18 cellular contexts compared by ENCODE assay signal in genomic region chr6:134669531-134669930, GRCh38.
DNase-seq lines count a peak whose midpoint lies in the region; FAIRE-seq and TF ChIP-seq lines count a peak whose summit lies in the region.
"Had no signal": no experiment of that assay in that cellular context is flagged by ENCODE, and none has a peak within 500 bp of the region (broad histone marks: within the 10 kb centered on the region; RNA-seq: fewer than 3 reads in every experiment).

No MANE protein-coding gene starts in this region.

- H3K27ac ChIP-seq in endodermal cell (ENCODE audit: low read depth, low read length) (no peak overlapping the region), small intestine (ENCODE audit: low read depth in 1 of 2, low read length in 1 of 2) (no peak overlapping the region)
- H3K27ac ChIP-seq: BLaER1 treated with 17β-estradiol and CSF1 and Interleukin-3, amounts not matched to agents 10 nM and 100 nM had no signal

- H3K4me3 ChIP-seq in endodermal cell (ENCODE audit: low read length) = no peak overlapping the region
- H3K4me3 ChIP-seq in small intestine (ENCODE audit: low read depth in 1 of 2, low read length in 2 of 2) = no peak overlapping the region
- H3K4me3 ChIP-seq: BLaER1 treated with 17β-estradiol and CSF1 and Interleukin-3, amounts not matched to agents 10 nM and 100 nM had no signal

- peak; percentile 8 for TF ChIP-seq CTCF in endodermal cell (conservative IDR thresholded peaks at IDR 0.05)

- no peaks in the 10 kb centered on the region for H3K36me3 Mint-ChIP-seq in endodermal cell (ENCODE audit: low read depth)
- H3K36me3 Mint-ChIP-seq: CD8-positive, alpha-beta T cell had no signal

- H3K9ac ChIP-seq in endodermal cell (ENCODE audit: extremely low read depth, low read length, poor library complexity, severe bottlenecking) = no peak overlapping the region
- H3K9ac ChIP-seq: BLaER1 treated with 17β-estradiol and CSF1 and Interleukin-3, amounts not matched to agents 10 nM and 100 nM had no signal

- H3K4me1 ChIP-seq in endodermal cell (ENCODE audit: control insufficient read depth, insufficient read depth, low read length) (peaks cover 3% of the 10 kb centered on the region), small intestine (ENCODE audit: control insufficient read depth in 2 of 2, insufficient read depth in 1 of 2, low read depth in 1 of 2, low read length in 1 of 2) (no peaks in the 10 kb centered on the region)

- H3K36me3 ChIP-seq in endodermal cell (ENCODE audit: control insufficient read depth, insufficient read depth, low read length) = no peaks in the 10 kb centered on the region
- no peaks in the 10 kb centered on the region for H3K36me3 ChIP-seq in small intestine (ENCODE audit: control insufficient read depth in 2 of 2, insufficient read depth in 2 of 2, low read length in 2 of 2)
- H3K36me3 ChIP-seq: BLaER1 treated with 17β-estradiol and CSF1 and Interleukin-3, amounts not matched to agents 10 nM and 100 nM had no signal

- H3K9me3 ChIP-seq in endodermal cell (ENCODE audit: control insufficient read depth, low read length) = no peaks in the 10 kb centered on the region
- no peaks in the 10 kb centered on the region for H3K9me3 ChIP-seq in small intestine (ENCODE audit: control insufficient read depth, low read depth)

- no peak overlapping the region for H3K4me3 Mint-ChIP-seq in endodermal cell
- H3K4me3 Mint-ChIP-seq: CD8-positive, alpha-beta T cell had no signal

- peak; percentile 34 for DNase-seq in NCI-H748 (lab: John Stamatoyannopoulos, UW; ENCODE audit: unreplicated experiment)
- DNase-seq in NCI-H748 treated with DMSO at 0.1 percent for 48 hours (lab: John Stamatoyannopoulos, UW) = no peak
- DNase-seq in NCI-H1105 (lab: John Stamatoyannopoulos, UW) = peak; percentile 18
- DNase-seq in endodermal cell = no peak
- DNase-seq in small intestine = peak; percentile 32
- no peak for DNase-seq in GOT3 (lab: John Stamatoyannopoulos, UW)
- DNase-seq in MV-4-11 (lab: John Stamatoyannopoulos, UW) = no peak
- DNase-seq: CD8-positive, alpha-beta T cell; GF-D8; MM.1S; NCI-H2029 treated with DMSO at 0.1 percent for 48 hours; NCI-H446 treated with DMSO at 0.1 percent for 48 hours; NCI-H82; PC-3; RPMI8226; SIG-M5 had no signal

- peaks cover 21% of the 10 kb centered on the region for H3K4me1 Mint-ChIP-seq in endodermal cell

- H3K27me3 Mint-ChIP-seq in endodermal cell (ENCODE audit: insufficient read depth) = no peaks in the 10 kb centered on the region

- FAIRE-seq in small intestine (lab: Jason Lieb, UNC) = no peak
- FAIRE-seq: H1 had no signal

- no peaks in the 10 kb centered on the region for H3K9me3 Mint-ChIP-seq in endodermal cell
- H3K9me3 Mint-ChIP-seq: CD8-positive, alpha-beta T cell had no signal

- no peak overlapping the region for H3K27ac Mint-ChIP-seq in endodermal cell
- H3K27ac Mint-ChIP-seq: CD8-positive, alpha-beta T cell had no signal

- H3K27me3 ChIP-seq in endodermal cell (ENCODE audit: control insufficient read depth, insufficient read depth, low read length, poor library complexity, severe bottlenecking) (no peaks in the 10 kb centered on the region), small intestine (ENCODE audit: control insufficient read depth in 2 of 2, insufficient read depth in 2 of 2, low read length in 2 of 2) (no peaks in the 10 kb centered on the region)
- H3K27me3 ChIP-seq: BLaER1 treated with 17β-estradiol and CSF1 and Interleukin-3, amounts not matched to agents 10 nM and 100 nM had no signal

Comparison
In these comparisons a context has a peak if more than half of its experiments do, and no peak if none do; other contexts are left out.
1. DNase-seq: peak in NCI-H748 (single experiment), NCI-H1105 (single experiment) and small intestine (single experiment); none in NCI-H748 treated with DMSO at 0.1 percent for 48 hours (single experiment), endodermal cell (single experiment), GOT3 (single experiment) and MV-4-11 (single experiment).